In the genomic region with DNA sequence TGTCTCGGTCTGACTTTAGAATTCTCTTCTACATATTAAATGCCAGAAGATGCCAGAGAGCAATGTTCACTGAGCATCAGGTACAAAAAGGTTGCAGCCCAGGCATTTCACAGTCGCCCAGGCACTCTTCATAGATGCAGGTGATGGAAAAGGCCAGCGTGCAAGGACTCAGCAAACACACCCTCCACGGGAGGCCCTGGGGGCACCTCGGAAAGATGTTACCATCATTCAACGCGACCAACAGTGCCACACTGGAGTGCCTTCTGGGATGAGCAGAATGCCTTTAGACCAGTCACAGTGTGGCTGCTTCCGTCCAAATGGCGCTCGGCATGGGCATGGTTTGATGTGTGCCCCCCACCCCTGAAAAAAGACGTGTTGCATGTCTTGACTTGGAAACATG, we compare ENCODE assay signal across 14 cellular contexts. TPM values are rescaled to one million over a fixed set of nuclear protein-coding genes. Genes with fewer than 3 reads are reported as not detected.
A peak's percentile ranks its signal among the peaks of the same experiment; 100 is the strongest.
DNase-seq lines count a peak whose midpoint lies in the region; ATAC-seq and TF ChIP-seq lines count a peak whose summit lies in the region.
"Had no signal": no experiment of that assay in that cellular context is flagged by ENCODE, and none has a peak within 500 bp of the region (broad histone marks: within the 10 kb centered on the region; RNA-seq: fewer than 3 reads in every experiment).

No MANE protein-coding gene starts in this region.

- H4K20me1 ChIP-seq in IMR-90 (ENCODE audit: insufficient read depth, low read length) (peaks cover 29% of the 10 kb centered on the region; the same call in 1 of the 2 replicates), OCI-LY3 (ENCODE audit: insufficient read depth, low read length) (no peaks in the 10 kb centered on the region)

- H4K8ac ChIP-seq in IMR-90 (ENCODE audit: low read depth in 2 of 2, low read length in 2 of 2) (no peak overlapping the region), mesenchymal stem cell (ENCODE audit: low read length) (no peak overlapping the region)

- no peaks in the 10 kb centered on the region for H3K27me3 ChIP-seq in IMR-90 (ENCODE audit: control insufficient read depth, insufficient read depth, low read length)
- no peaks in the 10 kb centered on the region for H3K27me3 ChIP-seq in OCI-LY3 (ENCODE audit: low read depth, low read length)
- no peaks in the 10 kb centered on the region for H3K27me3 ChIP-seq in mesenchymal stem cell (ENCODE audit: control insufficient read depth in 1 of 2, insufficient read depth in 1 of 2, low read length in 2 of 2)
- no peaks in the 10 kb centered on the region for H3K27me3 ChIP-seq in spleen (replicated peaks in 1 of 7)
- H3K27me3 ChIP-seq: BLaER1 treated with 17β-estradiol and CSF1 and Interleukin-3, amounts not matched to agents 10 nM and 100 nM had no signal

- no peak overlapping the region for H2BK120ac ChIP-seq in IMR-90 (ENCODE audit: low read depth, low read length)
- no peak overlapping the region for H2BK120ac ChIP-seq in mesenchymal stem cell (ENCODE audit: low read depth, low read length)

- H4K5ac ChIP-seq in IMR-90 (ENCODE audit: low read depth, low read length) = no peak overlapping the region

- H2BK12ac ChIP-seq in mesenchymal stem cell (ENCODE audit: low read length in 2 of 2) = peak overlapping the region in 1 of 2 experiments; percentile 17

- no peaks in the 10 kb centered on the region for H3K79me2 ChIP-seq in OCI-LY3 (ENCODE audit: low read length)

- H3K4me2 ChIP-seq in IMR-90 (ENCODE audit: low read depth, low read length) = no peak overlapping the region
- H3K4me2 ChIP-seq in OCI-LY3 (ENCODE audit: low read length) = peak overlapping the region; percentile 100; the same call in 1 of the 2 replicates
- no peak overlapping the region for H3K4me2 ChIP-seq in mesenchymal stem cell (ENCODE audit: low read length, poor library complexity, severe bottlenecking)

- H2AK5ac ChIP-seq in IMR-90 (ENCODE audit: low read depth, low read length) (0 out of 2 replicates have a peak overlapping the region, but pooled peaks have one; percentile 8), mesenchymal stem cell (ENCODE audit: low read length, severe bottlenecking) (peak overlapping the region; percentile 27)

- H3K79me1 ChIP-seq in IMR-90 (ENCODE audit: low read depth in 1 of 2, low read length in 2 of 2) (peaks cover 44 to 72% of the 10 kb centered on the region in 2 experiments), mesenchymal stem cell (replicated peaks; ENCODE audit: low read length, poor library complexity, severe bottlenecking) (peaks cover 10% of the 10 kb centered on the region)

- no peak overlapping the region for H3K14ac ChIP-seq in IMR-90 (replicated peaks; ENCODE audit: low read depth, low read length)
- no peak overlapping the region for H3K14ac ChIP-seq in mesenchymal stem cell (ENCODE audit: low read length in 2 of 2)

- no peak for TF ChIP-seq CTCF in IMR-90 (conservative IDR thresholded peaks at IDR 0.05; ENCODE audit: low read depth, low read length)
- TF ChIP-seq CTCF in OCI-LY3 (IDR thresholded peaks at IDR 0.05; ENCODE audit: low read depth, low read length) = no peak
- no peak for TF ChIP-seq CTCF in spleen (IDR thresholded peaks at IDR 0.05 in 8 of 11, conservative IDR thresholded peaks at IDR 0.05 in 3 of 11)
- TF ChIP-seq CTCF in GM10266 (IDR thresholded peaks at IDR 0.05; ENCODE audit: control insufficient read depth, insufficient read depth, low read depth, missing control alignments) = no peak

- H3K56ac ChIP-seq in IMR-90 (ENCODE audit: extremely low read depth, insufficient read depth, low read length) = no peak overlapping the region

- H2AFZ ChIP-seq in IMR-90 (replicated peaks; ENCODE audit: low read length, poor library complexity) = no peak overlapping the region
- H2AFZ ChIP-seq in OCI-LY3 (ENCODE audit: low read depth, low read length) = no peak overlapping the region
- H2AFZ ChIP-seq in mesenchymal stem cell (ENCODE audit: low read depth, low read length) = no peak overlapping the region

- H3K27ac ChIP-seq in IMR-90 (ENCODE audit: insufficient read depth, low read length) = no peak overlapping the region
- no peak overlapping the region for H3K27ac ChIP-seq in OCI-LY3 (ENCODE audit: low read length)
- no peak overlapping the region for H3K27ac ChIP-seq in mesenchymal stem cell (ENCODE audit: low read length, poor library complexity, severe bottlenecking)
- H3K27ac ChIP-seq in spleen = no peak overlapping the region

- CTCF ChIA-PET in IMR-90 (lab: Yijun Ruan, JAX) = no interaction called here

- H3K36me3 ChIP-seq in IMR-90 (ENCODE audit: control insufficient read depth, insufficient read depth, low read length) (peaks cover 10% of the 10 kb centered on the region; the same call in 1 of the 2 replicates), OCI-LY3 (replicated peaks; ENCODE audit: low read depth, low read length) (no peaks in the 10 kb centered on the region), mesenchymal stem cell (ENCODE audit: control insufficient read depth in 1 of 2, insufficient read depth in 2 of 2, low read depth in 1 of 2, low read length in 2 of 2) (no peaks in the 10 kb centered on the region), spleen (no peaks in the 10 kb centered on the region)

- no TSS peak for BruUV-seq in IMR-90 (replicated peaks; lab: Mats Ljungman, UMichigan)

- H3K9me3 ChIP-seq in IMR-90 (ENCODE audit: control insufficient read depth, insufficient read depth, low read length) = no peaks in the 10 kb centered on the region
- no peaks in the 10 kb centered on the region for H3K9me3 ChIP-seq in OCI-LY3 (ENCODE audit: insufficient read depth, low read length)
- no peaks in the 10 kb centered on the region for H3K9me3 ChIP-seq in mesenchymal stem cell (ENCODE audit: control insufficient read depth, low read length)
- no peaks in the 10 kb centered on the region for H3K9me3 ChIP-seq in spleen
- H3K9me3 ChIP-seq: BLaER1 treated with 17β-estradiol and CSF1 and Interleukin-3, amounts not matched to agents 10 nM and 100 nM had no signal

- H2BK15ac ChIP-seq in IMR-90 (ENCODE audit: low read depth, low read length) = no peak overlapping the region
- no peak overlapping the region for H2BK15ac ChIP-seq in mesenchymal stem cell (ENCODE audit: low read depth, poor library complexity, severe bottlenecking)

- H3K23ac ChIP-seq in IMR-90 (ENCODE audit: low read depth, low read length) = no peak overlapping the region
- H3K23ac ChIP-seq in mesenchymal stem cell (ENCODE audit: low read length in 2 of 2) = no peak overlapping the region

- no peak overlapping the region for H2BK20ac ChIP-seq in IMR-90 (ENCODE audit: low read depth, low read length)

- DNase-seq in IMR-90 (no peak), mesenchymal stem cell (no peak), spleen (peak; percentile 46), GM10266 (ENCODE audit: extremely low spot score) (no peak)
- DNase-seq in activated CD4-positive, CD25-positive, alpha-beta regulatory T cell (lab: John Stamatoyannopoulos, UW) = no peak
- DNase-seq: ACHN; CD4-positive, CD25-positive, alpha-beta regulatory T cell; DMS 273 treated with DMSO at 0.1 percent for 48 hours; HCEC 1CT; HFFc6 had no signal

- H2BK5ac ChIP-seq in IMR-90 (ENCODE audit: low read depth, low read length, poor library complexity, severe bottlenecking) (no peak overlapping the region), mesenchymal stem cell (ENCODE audit: low read depth, low read length, poor library complexity, severe bottlenecking) (no peak overlapping the region)

- no peak for TF ChIP-seq RAD21 in IMR-90 (IDR thresholded peaks at IDR 0.05; ENCODE audit: low read length)

- no peak for ATAC-seq in IMR-90 (ENCODE audit: low read depth)
- no peak for ATAC-seq in HG02610 (IDR thresholded peaks at IDR 0.05; ENCODE audit: unreplicated experiment)
- ATAC-seq: GM12878 had no signal

- no peak overlapping the region for H3K18ac ChIP-seq in IMR-90 (ENCODE audit: low read depth, low read length)
- H3K18ac ChIP-seq in mesenchymal stem cell (ENCODE audit: low read depth in 1 of 2, low read length in 2 of 2) = peak overlapping the region; percentile 14 to 18

- H3K4me1 ChIP-seq in IMR-90 (ENCODE audit: control insufficient read depth, insufficient read depth, low read length) = peaks cover 35% of the 10 kb centered on the region
- peaks cover 53% of the 10 kb centered on the region for H3K4me1 ChIP-seq in OCI-LY3 (ENCODE audit: low read length)
- peaks cover 21% of the 10 kb centered on the region for H3K4me1 ChIP-seq in mesenchymal stem cell (ENCODE audit: control insufficient read depth, insufficient read depth, low read depth, low read length)
- H3K4me1 ChIP-seq in spleen = peaks cover 14 to 43% (median 39%) of the 10 kb centered on the region in 6 donors

- peaks cover 16% of the 10 kb centered on the region for H3K9me1 ChIP-seq in IMR-90 (ENCODE audit: insufficient read depth, low read length)

- intact Hi-C loops in IMR-90 (cut with micrococcal nuclease) = no loop called here
- intact Hi-C loops in spleen (cut with DNase I; ENCODE audit: low total_unique reads) = no loop called here

- no peak overlapping the region for H2AK9ac ChIP-seq in IMR-90 (replicated peaks; ENCODE audit: low read depth, low read length, poor library complexity)

- H3K4me3 ChIP-seq in IMR-90 (ENCODE audit: insufficient read depth, low read depth, low read length) (no peak overlapping the region), OCI-LY3 (ENCODE audit: low read length) (no peak overlapping the region), mesenchymal stem cell (ENCODE audit: insufficient read depth in 1 of 2, low read depth in 1 of 2, low read length in 2 of 2) (no peak overlapping the region), spleen (no peak overlapping the region)
- H3K4me3 ChIP-seq: BLaER1 treated with 17β-estradiol and CSF1 and Interleukin-3, amounts not matched to agents 10 nM and 100 nM; GM12878 had no signal

- H3K9ac ChIP-seq in IMR-90 (ENCODE audit: low read depth, low read length) (no peak overlapping the region), OCI-LY3 (ENCODE audit: low read length) (no peak overlapping the region), mesenchymal stem cell (ENCODE audit: low read length) (no peak overlapping the region)
- H3K9ac ChIP-seq: BLaER1 treated with 17β-estradiol and CSF1 and Interleukin-3, amounts not matched to agents 10 nM and 100 nM had no signal

- no peak overlapping the region for H4K91ac ChIP-seq in IMR-90 (ENCODE audit: insufficient read depth, low read depth, low read length)
- no peak overlapping the region for H4K91ac ChIP-seq in mesenchymal stem cell (ENCODE audit: low read length)

- 97% methylated on average over 10 of the region's 11 CpGs; no CpG with 5 or more reads in 1 of the 2 experiments for WGBS in IMR-90 (ENCODE audit: extremely low coverage in 2 of 2, insufficient read length in 1 of 2), 2 experiments
- WGBS in mesenchymal stem cell = 98% methylated on average over 11 of the region's 11 CpGs
- 86 to 98% (median 95%) methylated on average over 9 to 11 of the region's 11 CpGs for WGBS in spleen, 5 donors

- H3K4ac ChIP-seq in IMR-90 (ENCODE audit: low read depth, low read length) = no peak overlapping the region
- peak overlapping the region in 1 of 2 experiments; percentile 18 for H3K4ac ChIP-seq in mesenchymal stem cell (ENCODE audit: low read depth in 1 of 2, low read length in 2 of 2)

- POLR2A ChIA-PET in IMR-90 (lab: Charles Lee; ENCODE audit: unreplicated experiment) = no interaction called here

- dilution Hi-C loops in IMR-90 (cut with HindIII; ENCODE audit: low sequenced_read_pairs, unreplicated experiment) = no loop called here

- TF ChIP-seq POLR2A in IMR-90 (IDR thresholded peaks at IDR 0.05; ENCODE audit: low read depth, low read length) (no peak), spleen (IDR thresholded peaks at IDR 0.05) (no peak)

- in situ Hi-C loops in IMR-90 (cut with MboI; ENCODE audit: low sequenced_read_pairs) = no loop called here

RNA-seq across cellular contexts. Expression of a gene that starts 4.5 kb away (rescaled TPM):
- total RNA-seq in IMR-90 (2012; rRNA removed) = 0.90 and 1.1 TPM in 2 replicates
- 0.17 and 0.46 TPM in 2 replicates for polyA plus RNA-seq in IMR-90 (2012; rRNA removed)
- polyA plus RNA-seq in IMR-90 (2012; cell fraction: cytosol; rRNA removed) = 0.02 and 0.03 TPM in 2 replicates
- 0.17 and 0.94 TPM in 2 replicates for polyA plus RNA-seq in IMR-90 (2012; cell fraction: nucleus; rRNA removed; ENCODE audit: low replicate concordance)
- polyA plus RNA-seq in mesenchymal stem cell (2013, experiment 1 of 2) = 0.43 TPM
- polyA plus RNA-seq in mesenchymal stem cell (2013, experiment 2 of 2) = 0.37 TPM
- total RNA-seq in spleen = 1 to 10 TPM; 2.2 to 6.9 (median 5.4) TPM
- under 1 TPM; 0.23 to 0.38 (median 0.26) TPM for polyA plus RNA-seq in spleen

RNA-seq across cellular contexts. Expression of a gene that starts 36.0 kb away (rescaled TPM):
- 22.2 and 26.9 TPM in 2 replicates for total RNA-seq in IMR-90 (2012; rRNA removed)
- 27.6 and 31.3 TPM in 2 replicates for polyA plus RNA-seq in IMR-90 (2012; rRNA removed)
- polyA plus RNA-seq in IMR-90 (2012; cell fraction: cytosol; rRNA removed) = 22.6 and 41.6 TPM in 2 replicates
- 23.6 and 31.1 TPM in 2 replicates for polyA plus RNA-seq in IMR-90 (2012; cell fraction: nucleus; rRNA removed; ENCODE audit: low replicate concordance)
- 141 TPM for polyA plus RNA-seq in mesenchymal stem cell (2013, experiment 1 of 2)
- 139 TPM for polyA plus RNA-seq in mesenchymal stem cell (2013, experiment 2 of 2)
- 100 to 1,000 TPM in 2 of 7 donors, 10 to 100 TPM in 5; 45.9 to 123 (median 71.0) TPM for total RNA-seq in spleen
- 10 to 100 TPM in 1 of 3 donors, 1 to 10 TPM in 2; 7.6 to 26.3 (median 8.7) TPM for polyA plus RNA-seq in spleen
